Comparison of ENCODE assay signal across 1 cellular context in the genomic region with DNA sequence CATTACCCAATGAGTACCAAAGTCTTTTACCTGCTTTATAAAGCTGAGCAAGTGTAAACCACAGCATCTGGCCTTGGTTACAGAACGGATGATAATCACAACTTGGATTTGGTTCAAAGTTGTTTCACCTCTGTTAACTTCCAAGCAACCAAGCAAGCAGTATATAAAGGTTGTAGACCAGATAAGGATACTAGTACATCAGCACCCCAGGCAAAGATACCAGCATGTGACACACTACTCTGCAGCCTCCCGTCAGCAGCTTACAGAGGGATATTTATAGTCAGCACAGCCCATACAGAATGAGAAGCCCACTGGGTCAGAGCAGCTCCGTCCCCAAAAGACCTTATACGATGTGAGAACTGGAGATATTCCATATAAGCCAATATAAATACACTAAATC.
A peak's percentile ranks its signal among the peaks of the same experiment; 100 is the strongest.
TF ChIP-seq lines count a peak whose summit lies in the region.

No MANE protein-coding gene starts in this region.

TF ChIP-seq in K562, 482 proteins besides CTCF, POLR2A, EP300 and RAD21 (continued from another document):
- TF ChIP-seq, protein P1, sequence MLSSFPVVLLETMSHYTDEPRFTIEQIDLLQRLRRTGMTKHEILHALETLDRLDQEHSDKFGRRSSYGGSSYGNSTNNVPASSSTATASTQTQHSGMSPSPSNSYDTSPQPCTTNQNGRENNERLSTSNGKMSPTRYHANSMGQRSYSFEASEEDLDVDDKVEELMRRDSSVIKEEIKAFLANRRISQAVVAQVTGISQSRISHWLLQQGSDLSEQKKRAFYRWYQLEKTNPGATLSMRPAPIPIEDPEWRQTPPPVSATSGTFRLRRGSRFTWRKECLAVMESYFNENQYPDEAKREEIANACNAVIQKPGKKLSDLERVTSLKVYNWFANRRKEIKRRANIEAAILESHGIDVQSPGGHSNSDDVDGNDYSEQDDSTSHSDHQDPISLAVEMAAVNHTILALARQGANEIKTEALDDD (IDR thresholded peaks at IDR 0.05): 0 out of 2 replicates have a peak, but pooled peaks have one; percentile 20
